13 cellular contexts compared by ENCODE assay signal in genomic region chr7:29480456-29480855, GRCh38.
DNase-seq lines count a peak whose midpoint lies in the region; ATAC-seq and TF ChIP-seq lines count a peak whose summit lies in the region.
"Had no signal": no experiment of that assay in that cellular context is flagged by ENCODE, and none has a peak within 500 bp of the region (broad histone marks: within the 10 kb centered on the region; RNA-seq: fewer than 3 reads in every experiment).

No MANE protein-coding gene starts in this region.

- H3K27ac ChIP-seq in left ventricle myocardium inferior (replicated peaks): peak overlapping the region; percentile 80
- H3K27ac ChIP-seq: epithelial cell of prostate, parathyroid adenoma had no signal

- H3K36me3 Mint-ChIP-seq in Caco-2 (ENCODE audit: insufficient read depth, unreplicated experiment): no peaks in the 10 kb centered on the region

- H3K27me3 ChIP-seq in Caco-2 (replicated peaks; ENCODE audit: control insufficient read depth, insufficient read depth, low read length): no peaks in the 10 kb centered on the region
- H3K27me3 ChIP-seq in left ventricle myocardium inferior (ENCODE audit: low read depth): no peaks in the 10 kb centered on the region

- H3K4me3 Mint-ChIP-seq in Caco-2 (ENCODE audit: unreplicated experiment): no peak overlapping the region

- DNase-seq in Caco-2 (no peak), SHP77 (lab: John Stamatoyannopoulos, UW) (peak; percentile 61 to 70), left ventricle myocardium inferior (no peak), occipital lobe (lab: John Stamatoyannopoulos, UW) (peak; percentile 45), NCI-H446 (lab: John Stamatoyannopoulos, UW) (no peak), KG1 (lab: John Stamatoyannopoulos, UW) (no peak), SKM-1 treated with dmso at 0.1 percent for 144 hours (lab: John Stamatoyannopoulos, UW; ENCODE audit: unreplicated experiment) (no peak)
- DNase-seq: activated CD8-positive, alpha-beta memory T cell treated with anti-CD3 and anti-CD28 coated beads, Interleukin-2, amount 50 U/mL, for 48 hours; AML-193; NCI-H1930 had no signal

- POLR2A ChIA-PET in Caco-2 (lab: Charles Lee): no interaction called here

- H3K36me3 ChIP-seq in Caco-2 (ENCODE audit: control insufficient read depth, insufficient read depth, low read length) (no peaks in the 10 kb centered on the region), left ventricle myocardium inferior (no peaks in the 10 kb centered on the region)

- H3K4me1 Mint-ChIP-seq in Caco-2 (ENCODE audit: low read depth, unreplicated experiment): peaks cover 19% of the 10 kb centered on the region

- H3K27me3 Mint-ChIP-seq in Caco-2 (ENCODE audit: insufficient read depth, unreplicated experiment): no peaks in the 10 kb centered on the region

- peak overlapping the region; percentile 36 for H3K27ac Mint-ChIP-seq in Caco-2 (ENCODE audit: unreplicated experiment)

- BruUV-seq in Caco-2 (replicated peaks; lab: Mats Ljungman, UMichigan): no TSS peak

- intact Hi-C loops in Caco-2 (cut with micrococcal nuclease; ENCODE audit: unreplicated experiment): loop anchor here (5.0 kb wide), 1 partner anchor 127 kb away; no protein-coding TSS in a partner anchor
- intact Hi-C loops in left ventricle myocardium inferior (cut with micrococcal nuclease): no loop called here

- CTCF ChIA-PET in Caco-2 (lab: Charles Lee): no interaction called here

- H3K9me3 Mint-ChIP-seq in Caco-2 (ENCODE audit: unreplicated experiment): no peaks in the 10 kb centered on the region

- H3K4me3 ChIP-seq in Caco-2 (ENCODE audit: low read depth, low read length): no peak overlapping the region
- peak overlapping the region; percentile 45 for H3K4me3 ChIP-seq in left ventricle myocardium inferior

- H3K9me3 ChIP-seq in Caco-2 (no peaks in the 10 kb centered on the region), left ventricle myocardium inferior (replicated peaks) (no peaks in the 10 kb centered on the region)

- no peak for ATAC-seq in HG03025 (IDR thresholded peaks at IDR 0.05; ENCODE audit: low FRiP score, unreplicated experiment)

- no peak for TF ChIP-seq CTCF in Caco-2 (IDR thresholded peaks at IDR 0.05; ENCODE audit: insufficient read depth in 1 of 2, low read depth in 1 of 2, low read length in 1 of 2, severe bottlenecking in 1 of 2, unreplicated experiment in 1 of 2)
- no peak for TF ChIP-seq CTCF in left ventricle myocardium inferior (IDR thresholded peaks at IDR 0.05; ENCODE audit: borderline replicate concordance)

- H3K4me1 ChIP-seq in Caco-2 (peaks cover 6% of the 10 kb centered on the region), left ventricle myocardium inferior (peaks cover 81% of the 10 kb centered on the region)
- H3K4me1 ChIP-seq: parathyroid adenoma had no signal

Comparison
In these comparisons a context has a peak if more than half of its experiments do, and no peak if none do; other contexts are left out.
1. DNase-seq: peak in SHP77 (2 of 2) and occipital lobe (single experiment); none in Caco-2 (0 of 2), left ventricle myocardium inferior (single experiment), NCI-H446 (0 of 2), KG1 (single experiment) and SKM-1 treated with dmso at 0.1 percent for 144 hours (single experiment).